ENCODE assay signal across 1 cellular context in the genomic region with DNA sequence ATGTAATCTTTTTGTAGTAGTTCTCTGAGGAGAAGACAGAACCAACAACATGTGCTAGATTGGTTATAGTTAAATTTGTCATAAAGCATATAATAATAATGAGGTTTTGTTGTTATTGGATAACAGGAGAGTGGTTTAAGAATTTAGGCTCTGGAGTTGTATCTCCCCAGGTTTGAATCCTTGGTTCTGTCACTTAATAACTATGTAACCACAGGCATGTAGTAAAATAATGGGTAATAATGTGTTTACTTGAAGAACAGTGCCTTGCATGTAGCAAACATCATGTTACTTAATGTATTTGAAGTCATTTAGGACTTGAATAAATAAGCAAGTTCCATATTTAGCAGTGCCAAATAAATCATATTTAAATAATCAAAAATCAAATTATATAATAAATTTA.
TF ChIP-seq lines count a peak whose summit lies in the region.

No MANE protein-coding gene starts in this region.

TF ChIP-seq in GM23338, 12 proteins besides CTCF, POLR2A, EP300 and RAD21 (continued from another document):
- TF ChIP-seq NANOG (IDR thresholded peaks at IDR 0.05; ENCODE audit: borderline replicate concordance) (no peak), EZH2phosphoT487 (IDR thresholded peaks at IDR 0.05; ENCODE audit: unreplicated experiment) (no peak), ZNF114 (CRISPR knock-in tag; IDR thresholded peaks at IDR 0.05) (no peak), JUNB (IDR thresholded peaks at IDR 0.05; ENCODE audit: unreplicated experiment) (no peak), ZNF331 (CRISPR knock-in tag; IDR thresholded peaks at IDR 0.05; ENCODE audit: low read depth) (no peak), POLR2AphosphoS5 (IDR thresholded peaks at IDR 0.05; ENCODE audit: low read depth) (no peak), CREB1 (CRISPR knock-in tag; IDR thresholded peaks at IDR 0.05; ENCODE audit: low read depth) (no peak)
- TF ChIP-seq, protein P1, sequence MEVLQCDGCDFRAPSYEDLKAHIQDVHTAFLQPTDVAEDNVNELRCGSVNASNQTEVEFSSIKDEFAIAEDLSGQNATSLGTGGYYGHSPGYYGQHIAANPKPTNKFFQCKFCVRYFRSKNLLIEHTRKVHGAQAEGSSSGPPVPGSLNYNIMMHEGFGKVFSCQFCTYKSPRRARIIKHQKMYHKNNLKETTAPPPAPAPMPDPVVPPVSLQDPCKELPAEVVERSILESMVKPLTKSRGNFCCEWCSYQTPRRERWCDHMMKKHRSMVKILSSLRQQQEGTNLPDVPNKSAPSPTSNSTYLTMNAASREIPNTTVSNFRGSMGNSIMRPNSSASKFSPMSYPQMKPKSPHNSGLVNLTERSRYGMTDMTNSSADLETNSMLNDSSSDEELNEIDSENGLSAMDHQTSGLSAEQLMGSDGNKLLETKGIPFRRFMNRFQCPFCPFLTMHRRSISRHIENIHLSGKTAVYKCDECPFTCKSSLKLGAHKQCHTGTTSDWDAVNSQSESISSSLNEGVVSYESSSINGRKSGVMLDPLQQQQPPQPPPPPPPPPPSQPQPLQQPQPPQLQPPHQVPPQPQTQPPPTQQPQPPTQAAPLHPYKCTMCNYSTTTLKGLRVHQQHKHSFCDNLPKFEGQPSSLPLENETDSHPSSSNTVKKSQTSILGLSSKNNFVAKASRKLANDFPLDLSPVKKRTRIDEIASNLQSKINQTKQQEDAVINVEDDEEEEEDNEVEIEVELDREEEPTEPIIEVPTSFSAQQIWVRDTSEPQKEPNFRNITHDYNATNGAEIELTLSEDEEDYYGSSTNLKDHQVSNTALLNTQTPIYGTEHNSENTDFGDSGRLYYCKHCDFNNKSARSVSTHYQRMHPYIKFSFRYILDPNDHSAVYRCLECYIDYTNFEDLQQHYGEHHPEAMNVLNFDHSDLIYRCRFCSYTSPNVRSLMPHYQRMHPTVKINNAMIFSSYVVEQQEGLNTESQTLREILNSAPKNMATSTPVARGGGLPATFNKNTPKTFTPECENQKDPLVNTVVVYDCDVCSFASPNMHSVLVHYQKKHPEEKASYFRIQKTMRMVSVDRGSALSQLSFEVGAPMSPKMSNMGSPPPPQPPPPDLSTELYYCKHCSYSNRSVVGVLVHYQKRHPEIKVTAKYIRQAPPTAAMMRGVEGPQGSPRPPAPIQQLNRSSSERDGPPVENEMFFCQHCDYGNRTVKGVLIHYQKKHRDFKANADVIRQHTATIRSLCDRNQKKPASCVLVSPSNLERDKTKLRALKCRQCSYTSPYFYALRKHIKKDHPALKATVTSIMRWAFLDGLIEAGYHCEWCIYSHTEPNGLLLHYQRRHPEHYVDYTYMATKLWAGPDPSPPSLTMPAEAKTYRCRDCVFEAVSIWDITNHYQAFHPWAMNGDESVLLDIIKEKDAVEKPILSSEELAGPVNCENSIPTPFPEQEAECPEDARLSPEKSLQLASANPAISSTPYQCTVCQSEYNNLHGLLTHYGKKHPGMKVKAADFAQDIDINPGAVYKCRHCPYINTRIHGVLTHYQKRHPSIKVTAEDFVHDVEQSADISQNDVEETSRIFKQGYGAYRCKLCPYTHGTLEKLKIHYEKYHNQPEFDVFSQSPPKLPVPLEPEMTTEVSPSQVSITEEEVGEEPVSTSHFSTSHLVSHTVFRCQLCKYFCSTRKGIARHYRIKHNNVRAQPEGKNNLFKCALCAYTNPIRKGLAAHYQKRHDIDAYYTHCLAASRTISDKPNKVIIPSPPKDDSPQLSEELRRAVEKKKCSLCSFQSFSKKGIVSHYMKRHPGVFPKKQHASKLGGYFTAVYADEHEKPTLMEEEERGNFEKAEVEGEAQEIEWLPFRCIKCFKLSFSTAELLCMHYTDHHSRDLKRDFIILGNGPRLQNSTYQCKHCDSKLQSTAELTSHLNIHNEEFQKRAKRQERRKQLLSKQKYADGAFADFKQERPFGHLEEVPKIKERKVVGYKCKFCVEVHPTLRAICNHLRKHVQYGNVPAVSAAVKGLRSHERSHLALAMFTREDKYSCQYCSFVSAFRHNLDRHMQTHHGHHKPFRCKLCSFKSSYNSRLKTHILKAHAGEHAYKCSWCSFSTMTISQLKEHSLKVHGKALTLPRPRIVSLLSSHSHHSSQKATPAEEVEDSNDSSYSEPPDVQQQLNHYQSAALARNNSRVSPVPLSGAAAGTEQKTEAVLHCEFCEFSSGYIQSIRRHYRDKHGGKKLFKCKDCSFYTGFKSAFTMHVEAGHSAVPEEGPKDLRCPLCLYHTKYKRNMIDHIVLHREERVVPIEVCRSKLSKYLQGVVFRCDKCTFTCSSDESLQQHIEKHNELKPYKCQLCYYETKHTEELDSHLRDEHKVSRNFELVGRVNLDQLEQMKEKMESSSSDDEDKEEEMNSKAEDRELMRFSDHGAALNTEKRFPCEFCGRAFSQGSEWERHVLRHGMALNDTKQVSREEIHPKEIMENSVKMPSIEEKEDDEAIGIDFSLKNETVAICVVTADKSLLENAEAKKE (CRISPR knock-in tag; IDR thresholded peaks at IDR 0.05) = no peak
- TF ChIP-seq, protein P2, sequence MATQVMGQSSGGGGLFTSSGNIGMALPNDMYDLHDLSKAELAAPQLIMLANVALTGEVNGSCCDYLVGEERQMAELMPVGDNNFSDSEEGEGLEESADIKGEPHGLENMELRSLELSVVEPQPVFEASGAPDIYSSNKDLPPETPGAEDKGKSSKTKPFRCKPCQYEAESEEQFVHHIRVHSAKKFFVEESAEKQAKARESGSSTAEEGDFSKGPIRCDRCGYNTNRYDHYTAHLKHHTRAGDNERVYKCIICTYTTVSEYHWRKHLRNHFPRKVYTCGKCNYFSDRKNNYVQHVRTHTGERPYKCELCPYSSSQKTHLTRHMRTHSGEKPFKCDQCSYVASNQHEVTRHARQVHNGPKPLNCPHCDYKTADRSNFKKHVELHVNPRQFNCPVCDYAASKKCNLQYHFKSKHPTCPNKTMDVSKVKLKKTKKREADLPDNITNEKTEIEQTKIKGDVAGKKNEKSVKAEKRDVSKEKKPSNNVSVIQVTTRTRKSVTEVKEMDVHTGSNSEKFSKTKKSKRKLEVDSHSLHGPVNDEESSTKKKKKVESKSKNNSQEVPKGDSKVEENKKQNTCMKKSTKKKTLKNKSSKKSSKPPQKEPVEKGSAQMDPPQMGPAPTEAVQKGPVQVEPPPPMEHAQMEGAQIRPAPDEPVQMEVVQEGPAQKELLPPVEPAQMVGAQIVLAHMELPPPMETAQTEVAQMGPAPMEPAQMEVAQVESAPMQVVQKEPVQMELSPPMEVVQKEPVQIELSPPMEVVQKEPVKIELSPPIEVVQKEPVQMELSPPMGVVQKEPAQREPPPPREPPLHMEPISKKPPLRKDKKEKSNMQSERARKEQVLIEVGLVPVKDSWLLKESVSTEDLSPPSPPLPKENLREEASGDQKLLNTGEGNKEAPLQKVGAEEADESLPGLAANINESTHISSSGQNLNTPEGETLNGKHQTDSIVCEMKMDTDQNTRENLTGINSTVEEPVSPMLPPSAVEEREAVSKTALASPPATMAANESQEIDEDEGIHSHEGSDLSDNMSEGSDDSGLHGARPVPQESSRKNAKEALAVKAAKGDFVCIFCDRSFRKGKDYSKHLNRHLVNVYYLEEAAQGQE (IDR thresholded peaks at IDR 0.05; ENCODE audit: unreplicated experiment) = no peak
- TF ChIP-seq, protein P3, sequence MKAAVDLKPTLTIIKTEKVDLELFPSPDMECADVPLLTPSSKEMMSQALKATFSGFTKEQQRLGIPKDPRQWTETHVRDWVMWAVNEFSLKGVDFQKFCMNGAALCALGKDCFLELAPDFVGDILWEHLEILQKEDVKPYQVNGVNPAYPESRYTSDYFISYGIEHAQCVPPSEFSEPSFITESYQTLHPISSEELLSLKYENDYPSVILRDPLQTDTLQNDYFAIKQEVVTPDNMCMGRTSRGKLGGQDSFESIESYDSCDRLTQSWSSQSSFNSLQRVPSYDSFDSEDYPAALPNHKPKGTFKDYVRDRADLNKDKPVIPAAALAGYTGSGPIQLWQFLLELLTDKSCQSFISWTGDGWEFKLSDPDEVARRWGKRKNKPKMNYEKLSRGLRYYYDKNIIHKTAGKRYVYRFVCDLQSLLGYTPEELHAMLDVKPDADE (IDR thresholded peaks at IDR 0.05) = no peak
